In the genomic region with DNA sequence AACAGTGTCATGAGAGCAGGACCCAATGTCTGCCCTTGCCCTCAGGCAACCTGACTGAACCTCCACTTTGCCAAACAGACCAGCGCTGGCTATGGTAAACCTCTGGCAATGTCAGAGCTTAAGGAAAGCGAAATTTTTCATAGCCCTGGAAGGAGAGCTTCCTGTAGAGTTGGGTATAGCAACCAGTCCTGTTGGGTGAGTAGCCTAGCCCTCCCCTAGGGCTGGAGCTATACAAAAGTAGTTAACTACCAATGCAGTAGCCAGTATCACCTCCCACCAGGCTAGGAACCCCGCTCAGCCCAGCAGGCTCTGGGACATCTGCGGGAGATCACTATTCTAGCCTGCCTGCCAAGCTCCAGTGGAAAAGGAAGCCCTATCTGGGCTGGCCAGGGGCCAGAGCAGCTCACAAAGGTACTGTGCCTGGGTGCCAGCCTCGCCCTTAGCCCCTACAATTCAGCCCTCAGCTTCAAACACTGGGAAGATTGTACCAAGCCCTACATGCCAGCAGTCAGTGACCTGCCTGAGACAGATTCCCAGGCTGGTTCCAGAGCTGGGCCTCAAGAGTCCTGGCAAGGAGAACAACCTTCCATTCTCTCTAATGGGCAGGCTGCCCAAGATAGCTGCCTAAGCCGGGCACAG, we compare ENCODE assay signal across 11 cellular contexts. TPM values are rescaled to one million over a fixed set of nuclear protein-coding genes. Genes with fewer than 3 reads are reported as not detected.
DNase-seq lines count a peak whose midpoint lies in the region; ATAC-seq and TF ChIP-seq lines count a peak whose summit lies in the region.
"Had no signal": no experiment of that assay in that cellular context is flagged by ENCODE, and none has a peak within 500 bp of the region (broad histone marks: within the 10 kb centered on the region; RNA-seq: fewer than 3 reads in every experiment).

No MANE protein-coding gene starts in this region.

- WGBS in right cardiac atrium, result 61% methylated on average over 6 of the region's 6 CpGs

- H3K4me3 ChIP-seq in ascending aorta (no peak overlapping the region), right cardiac atrium (ENCODE audit: low read length) (no peak overlapping the region), skin epidermis (no peak overlapping the region)

- intact Hi-C loops in ascending aorta (cut with DNase I), result no loop called here
- intact Hi-C loops in right cardiac atrium (cut with DNase I), result no loop called here

- DNase-seq in HT1080 (ENCODE audit: low read depth) (peak; percentile 11), ascending aorta (ENCODE audit: low spot score in 2 of 2) (no peak), right cardiac atrium (peak in 2 of 3 donors; percentile 63 to 66), NCI-H1694 treated with DMSO at 0.1 percent for 48 hours (lab: John Stamatoyannopoulos, UW) (no peak), COLO668 (lab: John Stamatoyannopoulos, UW; ENCODE audit: unreplicated experiment) (no peak)
- DNase-seq: activated T-cell treated with anti-CD3 and anti-CD28 coated beads for 4 hours, aorta, H7 had no signal

- H3K27me3 ChIP-seq in ascending aorta (no peaks in the 10 kb centered on the region), right cardiac atrium (ENCODE audit: control insufficient read depth, insufficient read depth) (no peaks in the 10 kb centered on the region)

- no peak for TF ChIP-seq CTCF in ascending aorta (IDR thresholded peaks at IDR 0.05)

- ATAC-seq in right cardiac atrium, result peak in 1 of 2 donors; percentile 23
- ATAC-seq in GM18861 (IDR thresholded peaks at IDR 0.05; ENCODE audit: unreplicated experiment), result no peak

- peaks cover 23 to 36% of the 10 kb centered on the region in 2 donors for H3K4me1 ChIP-seq in ascending aorta
- H3K4me1 ChIP-seq in right cardiac atrium (ENCODE audit: control insufficient read depth, insufficient read depth, low read length), result peaks cover 2% of the 10 kb centered on the region

- peak overlapping the region; percentile 21 to 39 for H3K27ac ChIP-seq in ascending aorta
- H3K27ac ChIP-seq in right cardiac atrium (ENCODE audit: low read length), result no peak overlapping the region
- H3K27ac ChIP-seq in skin epidermis, result peak overlapping the region in 14 of 21 experiments; percentile 11 to 78 (median 56)

- no peaks in the 10 kb centered on the region for H3K36me3 ChIP-seq in ascending aorta

- H3K9me3 ChIP-seq in ascending aorta (no peaks in the 10 kb centered on the region), right cardiac atrium (ENCODE audit: control insufficient read depth, low read length) (no peaks in the 10 kb centered on the region)

RNA-seq across cellular contexts. Expression of a gene that starts 7.9 kb away (rescaled TPM):
- 0.31 and 3.1 TPM in 2 replicates for total RNA-seq in HT1080 (2014; rRNA removed; shearing (Covaris generic))
- polyA plus RNA-seq in HT1080 (2015; cell fraction: cytosol; rRNA removed), result 0.90 and 1.5 TPM in 2 replicates
- polyA plus RNA-seq in HT1080 (2015; cell fraction: nucleus; rRNA removed), result 1.3 TPM in 1 of 2 replicates, not detected in the other
- total RNA-seq in ascending aorta (not detected), right cardiac atrium (1 to 10 TPM in 1 of 4 donors, under 1 TPM in 1, not detected in 2; 0.57 to 1.4 TPM)
- polyA plus RNA-seq in right cardiac atrium, result 1.2 TPM
- total RNA-seq: H7 had no signal
- polyA plus RNA-seq: IgD-negative memory B cell had no signal

RNA-seq across cellular contexts. Expression of a gene that starts 8.0 kb away (rescaled TPM):
- total RNA-seq in HT1080 (2014; rRNA removed; shearing (Covaris generic)), result 63.7 and 101 TPM in 2 replicates
- polyA plus RNA-seq in HT1080 (2015; cell fraction: cytosol; rRNA removed), result 99.4 and 108 TPM in 2 replicates
- polyA plus RNA-seq in HT1080 (2015; cell fraction: nucleus; rRNA removed), result 73.9 and 79.6 TPM in 2 replicates
- total RNA-seq in ascending aorta (4.6 TPM), right cardiac atrium (10 to 100 TPM; 15.3 to 20.4 (median 17.5) TPM)
- 23.6 TPM for polyA plus RNA-seq in right cardiac atrium

RNA-seq across cellular contexts. Expression of a gene that starts 28.7 kb away (rescaled TPM):
- total RNA-seq in HT1080 (2014; rRNA removed; shearing (Covaris generic)), result 287 and 392 TPM in 2 replicates
- 247 and 291 TPM in 2 replicates for polyA plus RNA-seq in HT1080 (2015; cell fraction: cytosol; rRNA removed)
- polyA plus RNA-seq in HT1080 (2015; cell fraction: nucleus; rRNA removed), result 161 and 166 TPM in 2 replicates
- total RNA-seq in ascending aorta, result not detected
- 1 to 10 TPM in 2 of 4 donors, under 1 TPM in 1, not detected in 1; 0.85 to 2.1 (median 1.7) TPM for total RNA-seq in right cardiac atrium
- 0.25 TPM for polyA plus RNA-seq in right cardiac atrium

RNA-seq across cellular contexts. Expression of a gene that starts 43.3 kb away (rescaled TPM):
- total RNA-seq in HT1080 (2014; rRNA removed; shearing (Covaris generic)), result not detected in 2 replicates
- not detected in 2 replicates for polyA plus RNA-seq in HT1080 (2015; cell fraction: cytosol; rRNA removed)
- polyA plus RNA-seq in HT1080 (2015; cell fraction: nucleus; rRNA removed), result not detected in 2 replicates
- not detected for total RNA-seq in ascending aorta
- under 1 TPM in 1 of 4 donors, not detected in 3; 0.46 TPM for total RNA-seq in right cardiac atrium
- polyA plus RNA-seq in right cardiac atrium, result 0.77 TPM
- total RNA-seq: aorta had no signal

RNA-seq across cellular contexts. Expression of a gene that starts 49.8 kb away (rescaled TPM):
- 38.5 and 39.6 TPM in 2 replicates for total RNA-seq in HT1080 (2014; rRNA removed; shearing (Covaris generic))
- polyA plus RNA-seq in HT1080 (2015; cell fraction: cytosol; rRNA removed), result 25.6 and 25.9 TPM in 2 replicates
- 23.3 and 24.1 TPM in 2 replicates for polyA plus RNA-seq in HT1080 (2015; cell fraction: nucleus; rRNA removed)
- 182 TPM for total RNA-seq in ascending aorta
- 10 to 100 TPM; 25.8 to 30.7 (median 28.7) TPM for total RNA-seq in right cardiac atrium
- 23.5 TPM for polyA plus RNA-seq in right cardiac atrium

Comparison
In these comparisons a context has a peak if more than half of its experiments do, and no peak if none do; other contexts are left out.
1. DNase-seq: peak in HT1080 (single experiment) and right cardiac atrium (2 of 3); none in ascending aorta (0 of 2), NCI-H1694 treated with DMSO at 0.1 percent for 48 hours (single experiment) and COLO668 (single experiment).
2. RNA of a gene that starts 28.7 kb away (total RNA-seq): 287 to 392 TPM in HT1080; 0.85 to 2.1 TPM in right cardiac atrium and not detected in ascending aorta (single experiment); every median in the first group is over 10 times any median in the second.